In genomic region chr1:84619383-84620093, GRCh38 we compare ENCODE assay signal across 9 cellular contexts. TPM values are rescaled to one million over a fixed set of nuclear protein-coding genes. Genes with fewer than 3 reads are reported as not detected.
DNase-seq lines count a peak whose midpoint lies in the region; ATAC-seq, FAIRE-seq and TF ChIP-seq lines count a peak whose summit lies in the region.
"Had no signal": no experiment of that assay in that cellular context is flagged by ENCODE, and none has a peak within 500 bp of the region (broad histone marks: within the 10 kb centered on the region; RNA-seq: fewer than 3 reads in every experiment).

No MANE protein-coding gene starts in this region.

- no peaks in the 10 kb centered on the region for H3K27me3 ChIP-seq in BLaER1 treated with 17β-estradiol and CSF1 and Interleukin-3, amounts not matched to agents 10 nM and 100 nM
- H3K27me3 ChIP-seq: heart right ventricle had no signal

- peak overlapping the region in 2 of 11 experiments; percentile 63 to 78; a peak in 5 of 22 replicates for H3K27ac ChIP-seq in BLaER1 treated with 17β-estradiol and CSF1 and Interleukin-3, amounts not matched to agents 10 nM and 100 nM

- peaks cover 4 to 35% (median 15%) of the 10 kb centered on the region in 10 experiments; a peak in 16 of 20 replicates for H3K4me1 ChIP-seq in BLaER1 treated with 17β-estradiol and CSF1 and Interleukin-3, amounts not matched to agents 10 nM and 100 nM

- H3K9me3 ChIP-seq in BLaER1 treated with 17β-estradiol and CSF1 and Interleukin-3, amounts not matched to agents 10 nM and 100 nM (replicated peaks in 1 of 11), result peaks cover 4 to 9% (median 7%) of the 10 kb centered on the region in 11 experiments; a peak in 21 of 22 replicates

- no peak overlapping the region for H3K4me3 ChIP-seq in BLaER1 treated with 17β-estradiol and CSF1 and Interleukin-3, amounts not matched to agents 10 nM and 100 nM

- no peak for FAIRE-seq in GM19239 (lab: Jason Lieb, UNC)

- DNase-seq in MV-4-11 (lab: John Stamatoyannopoulos, UW), result peak; percentile 54
- DNase-seq in activated CD4-positive, alpha-beta T cell treated with anti-CD3 and anti-CD28 coated beads, Interleukin-2, amount 10 ng/mL, durations not matched to agents 24 days and 14 days, result no peak
- DNase-seq in progenitor cell of endocrine pancreas (ENCODE audit: low spot score, unreplicated experiment), result no peak
- DNase-seq in GM19239 (ENCODE audit: insufficient read length, low spot score), result no peak
- no peak for DNase-seq in KG1 (lab: John Stamatoyannopoulos, UW)
- DNase-seq: heart right ventricle had no signal

- peak overlapping the region; percentile 70 for H3K4me3 Mint-ChIP-seq in activated CD4-positive, alpha-beta T cell treated with anti-CD3 and anti-CD28 coated beads, Interleukin-2, amount 10 ng/mL, durations not matched to agents 24 days and 14 days
- H3K4me3 Mint-ChIP-seq in progenitor cell of endocrine pancreas (ENCODE audit: low read depth), result peak overlapping the region; percentile 79

- peaks cover 5% of the 10 kb centered on the region for H3K9me3 Mint-ChIP-seq in activated CD4-positive, alpha-beta T cell treated with anti-CD3 and anti-CD28 coated beads, Interleukin-2, amount 10 ng/mL, durations not matched to agents 24 days and 14 days
- peaks cover 6% of the 10 kb centered on the region for H3K9me3 Mint-ChIP-seq in progenitor cell of endocrine pancreas (ENCODE audit: low read depth)

- intact Hi-C loops in activated CD4-positive, alpha-beta T cell treated with anti-CD3 and anti-CD28 coated beads, Interleukin-2, amount 10 ng/mL, durations not matched to agents 24 days and 14 days (cut with micrococcal nuclease), result loop anchor here (1.0 to 10.0 kb wide), 9 partner anchors 20 to 478 kb away; partner anchors contain the start of genes CTBS, GNG5, RPF1 and SAMD13

- H3K27ac Mint-ChIP-seq in activated CD4-positive, alpha-beta T cell treated with anti-CD3 and anti-CD28 coated beads, Interleukin-2, amount 10 ng/mL, durations not matched to agents 24 days and 14 days, result peak overlapping the region; percentile 89
- H3K27ac Mint-ChIP-seq in progenitor cell of endocrine pancreas, result peak overlapping the region; percentile 66

- peak overlapping the region in 3 of 11 experiments; percentile 2 to 49 (median 40); a peak in 3 of 22 replicates for H3K9ac ChIP-seq in BLaER1 treated with 17β-estradiol and CSF1 and Interleukin-3, amounts not matched to agents 10 nM and 100 nM

- TF ChIP-seq CTCF in progenitor cell of endocrine pancreas (IDR thresholded peaks at IDR 0.05; ENCODE audit: unreplicated experiment), result no peak

- no peaks in the 10 kb centered on the region for H4K20me1 ChIP-seq in BLaER1 treated with 17β-estradiol and CSF1 and Interleukin-3, amounts not matched to agents 10 nM and 100 nM

- peaks cover 0 to 2% (median 0%) of the 10 kb centered on the region in 11 experiments; a peak in 1 of 22 replicates for H3K36me3 ChIP-seq in BLaER1 treated with 17β-estradiol and CSF1 and Interleukin-3, amounts not matched to agents 10 nM and 100 nM
- H3K36me3 ChIP-seq: heart right ventricle had no signal

- ATAC-seq in esophagus mucosa, result peak; percentile 40
- ATAC-seq in HG03442 (IDR thresholded peaks at IDR 0.05; ENCODE audit: unreplicated experiment), result no peak

- H3K4me1 Mint-ChIP-seq in activated CD4-positive, alpha-beta T cell treated with anti-CD3 and anti-CD28 coated beads, Interleukin-2, amount 10 ng/mL, durations not matched to agents 24 days and 14 days, result peaks cover 18% of the 10 kb centered on the region
- H3K4me1 Mint-ChIP-seq in progenitor cell of endocrine pancreas (ENCODE audit: low read depth), result peaks cover 16% of the 10 kb centered on the region

- peaks cover 2% of the 10 kb centered on the region for H3K27me3 Mint-ChIP-seq in activated CD4-positive, alpha-beta T cell treated with anti-CD3 and anti-CD28 coated beads, Interleukin-2, amount 10 ng/mL, durations not matched to agents 24 days and 14 days
- no peaks in the 10 kb centered on the region for H3K27me3 Mint-ChIP-seq in progenitor cell of endocrine pancreas

- peak overlapping the region in 10 of 11 experiments; percentile 14 to 87 (median 76); a peak in 12 of 22 replicates for H3K4me2 ChIP-seq in BLaER1 treated with 17β-estradiol and CSF1 and Interleukin-3, amounts not matched to agents 10 nM and 100 nM

- no peaks in the 10 kb centered on the region for H3K36me3 Mint-ChIP-seq in activated CD4-positive, alpha-beta T cell treated with anti-CD3 and anti-CD28 coated beads, Interleukin-2, amount 10 ng/mL, durations not matched to agents 24 days and 14 days (ENCODE audit: low read depth)
- H3K36me3 Mint-ChIP-seq in progenitor cell of endocrine pancreas (ENCODE audit: insufficient read depth), result peaks cover 7% of the 10 kb centered on the region

RNA-seq across cellular contexts. Expression of gene CTBS, which starts 45.3 kb away (rescaled TPM):
- 13.1 and 13.9 TPM in 2 replicates for total RNA-seq in activated CD4-positive, alpha-beta T cell treated with anti-CD3 and anti-CD28 coated beads, Interleukin-2, amount 10 ng/mL, durations not matched to agents 24 days and 14 days
- total RNA-seq in esophagus mucosa (11.2 TPM), progenitor cell of endocrine pancreas (10.1 and 10.8 TPM in 2 replicates)
